8 cellular contexts compared by ENCODE assay signal in genomic region chr1:100036718-100037664, GRCh38.
DNase-seq lines count a peak whose midpoint lies in the region; ATAC-seq and TF ChIP-seq lines count a peak whose summit lies in the region.

No MANE protein-coding gene starts in this region.

- H3K4me3 ChIP-seq in Jurkat, Clone E6-1 (ENCODE audit: low read length): peak overlapping the region; percentile 90
- peak overlapping the region; percentile 94 to 96 for H3K4me3 ChIP-seq in prostate gland

- CTCF ChIA-PET in activated B cell treated with CpG ODN at 0.5 μM for 24 hours (lab: Charles Lee): no interaction called here

- H3K27me3 Mint-ChIP-seq in activated B cell treated with CpG ODN at 0.5 μM for 24 hours: no peaks in the 10 kb centered on the region

- H3K36me3 Mint-ChIP-seq in activated B cell treated with CpG ODN at 0.5 μM for 24 hours (ENCODE audit: low read depth): peaks cover 17% of the 10 kb centered on the region

- peak overlapping the region; percentile 98 for H3K27ac Mint-ChIP-seq in activated B cell treated with CpG ODN at 0.5 μM for 24 hours

- H3K27ac ChIP-seq in prostate gland: peak overlapping the region; percentile 97 to 99

- intact Hi-C loops in activated B cell treated with CpG ODN at 0.5 μM for 24 hours (cut with micrococcal nuclease): loop anchor here (5.0 kb wide), 1 partner anchor 1165 kb away; no protein-coding TSS in a partner anchor
- intact Hi-C loops in prostate gland (cut with DNase I): loop anchor here (5.0 to 10.0 kb wide), 4 partner anchors 95 to 350 kb away; partner anchors contain the start of genes RTCA, SASS6 and TRMT13

- no peaks in the 10 kb centered on the region for H3K9me3 ChIP-seq in prostate gland

- H3K27me3 ChIP-seq in prostate gland (replicated peaks; ENCODE audit: insufficient read depth): no peaks in the 10 kb centered on the region

- TF ChIP-seq CTCF in activated B cell treated with CpG ODN at 0.5 μM for 24 hours (IDR thresholded peaks at IDR 0.05) (no peak), prostate gland (IDR thresholded peaks at IDR 0.05) (no peak)

- TF ChIP-seq POLR2A in prostate gland (IDR thresholded peaks at IDR 0.05): no peak

- peaks cover 45% of the 10 kb centered on the region for H3K4me1 Mint-ChIP-seq in activated B cell treated with CpG ODN at 0.5 μM for 24 hours

- H3K36me3 ChIP-seq in prostate gland: no peaks in the 10 kb centered on the region

- no peaks in the 10 kb centered on the region for H3K9me3 Mint-ChIP-seq in activated B cell treated with CpG ODN at 0.5 μM for 24 hours

- POLR2A ChIA-PET in activated B cell treated with CpG ODN at 0.5 μM for 24 hours (lab: Charles Lee): interaction anchor here (0.5 to 2.9 kb wide), 10 partner anchors 10 to 1173 kb away, joined by 3 to 22 read pairs (median 5); partner anchors contain the start of genes AGL, DBT, RTCA and SASS6

- DNase-seq in NCI-H82 (lab: John Stamatoyannopoulos, UW) (peak; percentile 58), NCI-H82 treated with DMSO at 0.1 percent for 48 hours (lab: John Stamatoyannopoulos, UW; ENCODE audit: unreplicated experiment) (no peak), activated B cell treated with CpG ODN at 0.5 μM for 24 hours (no peak), globus pallidus (ENCODE audit: low spot score) (peak; percentile 20), prostate gland (ENCODE audit: low spot score) (no peak), mucosa of gallbladder (ENCODE audit: low spot score) (no peak)
- DNase-seq in Jurkat, Clone E6-1 (ENCODE audit: low read depth, low spot score): no peak

- peak overlapping the region; percentile 98 for H3K4me3 Mint-ChIP-seq in activated B cell treated with CpG ODN at 0.5 μM for 24 hours

- WGBS in prostate gland: 13% methylated on average over 11 of the region's 11 CpGs

- no peaks in the 10 kb centered on the region for H3K4me1 ChIP-seq in prostate gland (replicated peaks)

- ATAC-seq in activated B cell treated with CpG ODN at 0.5 μM for 24 hours (ENCODE audit: low read depth): no peak
- no peak for ATAC-seq in GM18858 (IDR thresholded peaks at IDR 0.05; ENCODE audit: unreplicated experiment)

Comparison
In these comparisons a context has a peak if more than half of its experiments do, and no peak if none do; other contexts are left out.
1. DNase-seq: peak in NCI-H82 (single experiment) and globus pallidus (single experiment); none in NCI-H82 treated with DMSO at 0.1 percent for 48 hours (single experiment), Jurkat, Clone E6-1 (single experiment), activated B cell treated with CpG ODN at 0.5 μM for 24 hours (single experiment), prostate gland (single experiment) and mucosa of gallbladder (single experiment).